9 cellular contexts compared by ENCODE assay signal in the genomic region with DNA sequence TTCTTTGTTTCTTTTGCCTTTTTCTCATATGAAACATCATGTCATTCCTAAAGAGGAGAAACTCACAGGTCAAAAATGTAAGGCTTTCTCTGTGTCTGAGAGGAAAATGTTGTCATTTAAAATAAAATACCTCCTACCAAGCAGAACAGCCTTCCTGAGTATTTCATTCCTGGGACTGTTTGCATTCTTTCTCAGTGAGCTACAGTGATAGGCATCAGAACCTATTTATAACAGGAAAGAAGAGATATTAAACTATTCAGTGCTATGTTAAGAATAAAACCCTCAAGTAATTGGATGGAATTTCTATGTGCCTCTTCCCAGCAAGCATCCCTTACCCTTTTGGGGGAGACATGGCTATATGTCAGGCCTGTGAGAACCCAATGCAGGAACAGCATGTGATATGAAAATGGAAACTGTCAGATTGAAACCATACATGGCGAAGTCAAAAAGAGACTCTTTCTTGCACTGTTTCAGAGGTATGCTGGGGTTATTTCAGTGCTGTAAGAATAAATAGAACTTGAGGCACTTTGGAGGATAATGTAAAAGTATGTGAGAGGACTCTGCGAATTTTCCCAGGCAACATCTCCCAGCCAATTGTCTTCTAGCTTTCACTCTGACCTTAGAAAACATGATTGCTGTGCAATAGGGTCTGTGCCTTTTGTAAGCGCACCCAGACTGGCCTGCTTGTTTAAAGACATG.
DNase-seq lines count a peak whose midpoint lies in the region; ATAC-seq, FAIRE-seq and TF ChIP-seq lines count a peak whose summit lies in the region.
"Had no signal": no experiment of that assay in that cellular context is flagged by ENCODE, and none has a peak within 500 bp of the region (broad histone marks: within the 10 kb centered on the region; RNA-seq: fewer than 3 reads in every experiment).

No MANE protein-coding gene starts in this region.

- TF ChIP-seq EP300 in Ishikawa (IDR thresholded peaks at IDR 0.05; ENCODE audit: borderline replicate concordance): peak; percentile 37; the same call in 1 of the 2 replicates

- TF ChIP-seq RAD21 in Ishikawa (IDR thresholded peaks at IDR 0.05; ENCODE audit: low read depth): no peak

- no peaks in the 10 kb centered on the region for H3K27me3 Mint-ChIP-seq in stimulated activated naive CD8-positive, alpha-beta T cell treated with anti-CD3 and anti-CD28 coated beads, Interleukin-15, amount 100 ng/mL, for 72 hours

- H3K4me1 ChIP-seq in cardiac muscle cell (ENCODE audit: low read depth): peaks cover 16% of the 10 kb centered on the region

- peak overlapping the region; percentile 87 for H3K27ac ChIP-seq in cardiac muscle cell

- no peak for FAIRE-seq in urothelium cell line (lab: Jason Lieb, UNC)
- FAIRE-seq: A204.1 had no signal

- no peaks in the 10 kb centered on the region for H3K9me3 Mint-ChIP-seq in stimulated activated naive CD8-positive, alpha-beta T cell treated with anti-CD3 and anti-CD28 coated beads, Interleukin-15, amount 100 ng/mL, for 72 hours

- no peaks in the 10 kb centered on the region for H3K36me3 ChIP-seq in cardiac muscle cell

- no peaks in the 10 kb centered on the region for H3K9me3 ChIP-seq in cardiac muscle cell (ENCODE audit: low read depth)

- TF ChIP-seq CTCF in cardiac muscle cell (IDR thresholded peaks at IDR 0.05; ENCODE audit: low read depth, low read length) (no peak), fibroblast of the aortic adventitia (IDR thresholded peaks at IDR 0.05; ENCODE audit: insufficient read depth, low read length) (no peak)

- DNase-seq in cardiac muscle cell (ENCODE audit: low read depth in 1 of 2, low spot score in 1 of 2) (peak; percentile 14 to 90), cardiac septum (ENCODE audit: low spot score) (no peak), fibroblast of the aortic adventitia (ENCODE audit: low read depth) (peak; percentile 97), urothelium cell line (ENCODE audit: low spot score) (peak; percentile 43), GOT3 (lab: John Stamatoyannopoulos, UW) (no peak), C1 segment of cervical spinal cord (lab: John Stamatoyannopoulos, UW) (no peak)
- DNase-seq in stimulated activated naive CD8-positive, alpha-beta T cell treated with anti-CD3 and anti-CD28 coated beads, Interleukin-15, amount 100 ng/mL, for 72 hours: no peak

- no peak overlapping the region for H3K27ac Mint-ChIP-seq in stimulated activated naive CD8-positive, alpha-beta T cell treated with anti-CD3 and anti-CD28 coated beads, Interleukin-15, amount 100 ng/mL, for 72 hours

- H3K4me1 Mint-ChIP-seq in stimulated activated naive CD8-positive, alpha-beta T cell treated with anti-CD3 and anti-CD28 coated beads, Interleukin-15, amount 100 ng/mL, for 72 hours: no peaks in the 10 kb centered on the region

- intact Hi-C loops in cardiac septum (cut with DNase I): no loop called here

- no peak overlapping the region for H3K4me3 Mint-ChIP-seq in stimulated activated naive CD8-positive, alpha-beta T cell treated with anti-CD3 and anti-CD28 coated beads, Interleukin-15, amount 100 ng/mL, for 72 hours

- no peak for ATAC-seq in stimulated activated naive CD8-positive, alpha-beta T cell treated with anti-CD3 and anti-CD28 coated beads, Interleukin-15, amount 100 ng/mL, for 72 hours

- H3K4me3 ChIP-seq in cardiac muscle cell (no peak overlapping the region), fibroblast of the aortic adventitia (ENCODE audit: low read depth, low read length) (no peak overlapping the region)

- no peaks in the 10 kb centered on the region for H3K27me3 ChIP-seq in cardiac muscle cell

TF ChIP-seq in Ishikawa, 13 proteins besides CTCF, POLR2A, EP300 and RAD21:
- no peak for TF ChIP-seq EGR1 (IDR thresholded peaks at IDR 0.05)
- no peak for TF ChIP-seq TCF12 (IDR thresholded peaks at IDR 0.05; ENCODE audit: low read depth)
- TF ChIP-seq CEBPB (IDR thresholded peaks at IDR 0.05): no peak
- no peak for TF ChIP-seq MAX (IDR thresholded peaks at IDR 0.05)
- TF ChIP-seq NFIC (IDR thresholded peaks at IDR 0.05): no peak
- no peak for TF ChIP-seq ZBTB7A (IDR thresholded peaks at IDR 0.05; ENCODE audit: low read depth)
- peak; percentile 49; the same call in 1 of the 2 replicates for TF ChIP-seq FOXM1 (IDR thresholded peaks at IDR 0.05; ENCODE audit: borderline replicate concordance, low read depth)
- TF ChIP-seq REST (IDR thresholded peaks at IDR 0.05; ENCODE audit: low read depth): no peak
- no peak for TF ChIP-seq TAF1 (IDR thresholded peaks at IDR 0.05; ENCODE audit: low read depth)
- TF ChIP-seq, protein P1, sequence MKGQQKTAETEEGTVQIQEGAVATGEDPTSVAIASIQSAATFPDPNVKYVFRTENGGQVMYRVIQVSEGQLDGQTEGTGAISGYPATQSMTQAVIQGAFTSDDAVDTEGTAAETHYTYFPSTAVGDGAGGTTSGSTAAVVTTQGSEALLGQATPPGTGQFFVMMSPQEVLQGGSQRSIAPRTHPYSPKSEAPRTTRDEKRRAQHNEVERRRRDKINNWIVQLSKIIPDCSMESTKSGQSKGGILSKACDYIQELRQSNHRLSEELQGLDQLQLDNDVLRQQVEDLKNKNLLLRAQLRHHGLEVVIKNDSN (IDR thresholded peaks at IDR 0.05): no peak
- TF ChIP-seq CREB1 (IDR thresholded peaks at IDR 0.05; ENCODE audit: low read depth): no peak
- peak; percentile 65 for TF ChIP-seq TEAD4 (IDR thresholded peaks at IDR 0.05)
- no peak for TF ChIP-seq YY1 (IDR thresholded peaks at IDR 0.05; ENCODE audit: low read depth)
TF ChIP-seq in Ishikawa: peak in this region for 2.

Comparison
In these comparisons a context has a peak if more than half of its experiments do, and no peak if none do; other contexts are left out.
1. DNase-seq: peak in cardiac muscle cell (2 of 2), fibroblast of the aortic adventitia (single experiment) and urothelium cell line (single experiment); none in cardiac septum (single experiment), stimulated activated naive CD8-positive, alpha-beta T cell treated with anti-CD3 and anti-CD28 coated beads, Interleukin-15, amount 100 ng/mL, for 72 hours (0 of 2), GOT3 (single experiment) and C1 segment of cervical spinal cord (0 of 14).